ENCODE assay signal across 1 cellular context in genomic region chr15:43190178-43190577, GRCh38.
TF ChIP-seq lines count a peak whose summit lies in the region.

No MANE protein-coding gene starts in this region.

TF ChIP-seq in IMR-90, 13 proteins besides CTCF, POLR2A, EP300 and RAD21:
- TF ChIP-seq SMC3 (IDR thresholded peaks at IDR 0.05; ENCODE audit: low read depth, low read length), result no peak
- no peak for TF ChIP-seq MXI1 (IDR thresholded peaks at IDR 0.05; ENCODE audit: borderline replicate concordance, low read depth, low read length)
- TF ChIP-seq USF2 (IDR thresholded peaks at IDR 0.05; ENCODE audit: low read depth, low read length), result no peak
- no peak for TF ChIP-seq ELK1 (IDR thresholded peaks at IDR 0.05; ENCODE audit: borderline replicate concordance, low read depth, low read length)
- no peak for TF ChIP-seq CEBPB (IDR thresholded peaks at IDR 0.05; ENCODE audit: low read depth, low read length)
- no peak for TF ChIP-seq BHLHE40 (IDR thresholded peaks at IDR 0.05; ENCODE audit: low read depth, low read length)
- no peak for TF ChIP-seq MAFK (IDR thresholded peaks at IDR 0.05; ENCODE audit: low read depth, low read length)
- no peak for TF ChIP-seq NFE2L2 (IDR thresholded peaks at IDR 0.05; ENCODE audit: low read depth, low read length)
- TF ChIP-seq FOS (IDR thresholded peaks at IDR 0.05; ENCODE audit: low read depth, low read length), result no peak
- no peak for TF ChIP-seq MAZ (IDR thresholded peaks at IDR 0.05; ENCODE audit: borderline replicate concordance, low read depth, low read length)
- TF ChIP-seq RCOR1 (IDR thresholded peaks at IDR 0.05; ENCODE audit: insufficient replicate concordance, low read length), result no peak
- TF ChIP-seq CHD1 (IDR thresholded peaks at IDR 0.05; ENCODE audit: low read depth, low read length), result no peak
- TF ChIP-seq RFX5 (IDR thresholded peaks at IDR 0.05; ENCODE audit: low read depth, low read length), result no peak
